ENCODE assay signal across 23 cellular contexts in genomic region chr11:125407046-125407445, GRCh38.
DNase-seq lines count a peak whose midpoint lies in the region; TF ChIP-seq lines count a peak whose summit lies in the region.
"Had no signal": no experiment of that assay in that cellular context is flagged by ENCODE, and none has a peak within 500 bp of the region (broad histone marks: within the 10 kb centered on the region; RNA-seq: fewer than 3 reads in every experiment).

No MANE protein-coding gene starts in this region.

- TF ChIP-seq POLR2A in esophagus squamous epithelium (IDR thresholded peaks at IDR 0.05): no peak

- H3K9me3 ChIP-seq in skeletal muscle tissue (ENCODE audit: control insufficient read depth in 3 of 3, low read length in 3 of 3): no peaks in the 10 kb centered on the region
- H3K9me3 ChIP-seq in esophagus squamous epithelium: no peaks in the 10 kb centered on the region
- H3K9me3 ChIP-seq: SK-N-SH had no signal

- 22 to 31% methylated on average over 2 of the region's 2 CpGs for WGBS in esophagus squamous epithelium, 2 donors

- H3K4me3 ChIP-seq in epithelial cell of esophagus (ENCODE audit: low read length) (no peak overlapping the region), skeletal muscle tissue (ENCODE audit: low read length in 3 of 3) (no peak overlapping the region), esophagus squamous epithelium (no peak overlapping the region)

- H3K36me3 ChIP-seq in skeletal muscle tissue (ENCODE audit: control insufficient read depth in 3 of 3, insufficient read depth in 3 of 3, low read length in 3 of 3) (no peaks in the 10 kb centered on the region), esophagus squamous epithelium (no peaks in the 10 kb centered on the region)

- DNase-seq in NCI-H2171 (lab: John Stamatoyannopoulos, UW): peak; percentile 4
- no peak for DNase-seq in NCI-H2171 treated with DMSO at 0.1 percent for 48 hours (lab: John Stamatoyannopoulos, UW)
- DNase-seq in NCI-H69 (lab: John Stamatoyannopoulos, UW): peak; percentile 14
- peak; percentile 25 for DNase-seq in epithelial cell of esophagus (ENCODE audit: low read depth)
- DNase-seq in CD1c-positive myeloid dendritic cell (ENCODE audit: extremely low spot score): no peak
- DNase-seq in esophagus squamous epithelium (lab: John Stamatoyannopoulos, UW): no peak
- no peak for DNase-seq in stimulated activated CD4-positive, alpha-beta T cell treated with anti-CD3 and anti-CD28 coated beads, Interleukin-2, amount 100 ng/mL, for 48 hours
- DNase-seq: AML-193, DMS79 treated with DMSO at 0.1 percent for 48 hours, H7, HFFc6, NCI-H1048, NCI-H1436 treated with DMSO at 0.1 percent for 48 hours, NCI-H2029, NCI-H748 treated with DMSO at 0.1 percent for 48 hours, OCI-M1, RPMI8226, SHP77 treated with DMSO at 0.1 percent for 48 hours, SK-N-SH had no signal

- H3K27ac ChIP-seq in skeletal muscle tissue (ENCODE audit: low read depth, low read length) (peak overlapping the region; percentile 78), esophagus squamous epithelium (no peak overlapping the region)
- H3K27ac ChIP-seq: 22Rv1, C4-2B, KMS-11 had no signal

- intact Hi-C loops in esophagus squamous epithelium (cut with DNase I): no loop called here

- TF ChIP-seq CTCF in epithelial cell of esophagus (IDR thresholded peaks at IDR 0.05; ENCODE audit: insufficient read depth, low read depth, low read length, missing control alignments): no peak
- TF ChIP-seq CTCF in esophagus squamous epithelium (IDR thresholded peaks at IDR 0.05): no peak

- peak overlapping the region in 1 of 3 donors; percentile 12 for H3K9ac ChIP-seq in skeletal muscle tissue (ENCODE audit: low read depth in 1 of 3, low read length in 3 of 3)
- H3K9ac ChIP-seq: KMS-11, SK-N-SH had no signal

- H3K4me1 ChIP-seq in skeletal muscle tissue (ENCODE audit: control insufficient read depth in 3 of 3, insufficient read depth in 3 of 3, low read length in 3 of 3): peaks cover 36 to 76% (median 57%) of the 10 kb centered on the region in 3 donors
- H3K4me1 ChIP-seq in esophagus squamous epithelium: peaks cover 0 to 33% (median 12%) of the 10 kb centered on the region in 3 donors

- no peaks in the 10 kb centered on the region for H3K27me3 ChIP-seq in skeletal muscle tissue (ENCODE audit: control insufficient read depth in 3 of 3, insufficient read depth in 3 of 3, low read length in 3 of 3)
- peaks cover 0 to 34% (median 0%) of the 10 kb centered on the region in 4 donors for H3K27me3 ChIP-seq in esophagus squamous epithelium

Comparison
In these comparisons a context has a peak if more than half of its experiments do, and no peak if none do; other contexts are left out.
1. DNase-seq: peak in NCI-H2171 (single experiment), NCI-H69 (single experiment) and epithelial cell of esophagus (single experiment); none in NCI-H2171 treated with DMSO at 0.1 percent for 48 hours (single experiment), CD1c-positive myeloid dendritic cell (single experiment), esophagus squamous epithelium (single experiment) and stimulated activated CD4-positive, alpha-beta T cell treated with anti-CD3 and anti-CD28 coated beads, Interleukin-2, amount 100 ng/mL, for 48 hours (0 of 2).